In genomic region chr1:201536542-201536941, GRCh38 we compare ENCODE assay signal across 13 cellular contexts. TPM values are rescaled to one million over a fixed set of nuclear protein-coding genes. Genes with fewer than 3 reads are reported as not detected.
DNase-seq lines count a peak whose midpoint lies in the region; ATAC-seq, FAIRE-seq and TF ChIP-seq lines count a peak whose summit lies in the region.
"Had no signal": no experiment of that assay in that cellular context is flagged by ENCODE, and none has a peak within 500 bp of the region (broad histone marks: within the 10 kb centered on the region; RNA-seq: fewer than 3 reads in every experiment).

No MANE protein-coding gene starts in this region.

- H3K4me3 ChIP-seq in muscle layer of colon (ENCODE audit: low read depth in 1 of 2, low read length in 2 of 2): peak overlapping the region in 1 of 2 donors; percentile 6
- H3K4me3 ChIP-seq: pancreas, SJCRH30 had no signal

- DNase-seq in LoVo (ENCODE audit: low spot score) (peak; percentile 14), dermis blood vessel endothelial cell (peak; percentile 41), Ammon's horn (ENCODE audit: low spot score) (no peak)
- no peak for DNase-seq in activated CD8-positive, alpha-beta T cell treated with anti-CD3 and anti-CD28 coated beads for 36 hours
- DNase-seq in activated naive CD4-positive, alpha-beta T cell treated with Interleukin-2 at 50 U/mL for 16 hours: no peak
- DNase-seq: pancreas had no signal

- no peak for TF ChIP-seq CTCF in activated CD8-positive, alpha-beta T cell treated with anti-CD3 and anti-CD28 coated beads for 36 hours (IDR thresholded peaks at IDR 0.05)

- intact Hi-C loops in activated CD8-positive, alpha-beta T cell treated with anti-CD3 and anti-CD28 coated beads for 36 hours (cut with micrococcal nuclease): no loop called here

- peaks cover 6% of the 10 kb centered on the region for H3K36me3 Mint-ChIP-seq in activated CD8-positive, alpha-beta T cell treated with anti-CD3 and anti-CD28 coated beads for 36 hours (ENCODE audit: low read depth)
- H3K36me3 Mint-ChIP-seq: stimulated activated effector memory CD8-positive, alpha-beta T cell treated with anti-CD3 and anti-CD28 coated beads, Interleukin-12 subunit alpha, Interleukin-12 subunit beta, amount 100 ng/mL, for 72 hours had no signal

- POLR2A ChIA-PET in activated CD8-positive, alpha-beta T cell treated with anti-CD3 and anti-CD28 coated beads for 36 hours (lab: Charles Lee): no interaction called here

- CTCF ChIA-PET in activated CD8-positive, alpha-beta T cell treated with anti-CD3 and anti-CD28 coated beads for 36 hours (lab: Charles Lee): interaction anchor here (1.0 to 2.0 kb wide), 3 partner anchors 15 to 173 kb away, joined by 3 to 5 read pairs (median 5); no protein-coding TSS in a partner anchor

- ATAC-seq in activated CD8-positive, alpha-beta T cell treated with anti-CD3 and anti-CD28 coated beads for 36 hours: no peak
- no peak for ATAC-seq in HG03108 (IDR thresholded peaks at IDR 0.05; ENCODE audit: unreplicated experiment)
- ATAC-seq: pancreas; stimulated activated effector memory CD8-positive, alpha-beta T cell treated with anti-CD3 and anti-CD28 coated beads, Interleukin-12 subunit alpha, Interleukin-12 subunit beta, amount 100 ng/mL, for 72 hours had no signal

- no peaks in the 10 kb centered on the region for H3K27me3 ChIP-seq in muscle layer of colon (ENCODE audit: control insufficient read depth in 1 of 2, insufficient read depth in 2 of 2, low read length in 2 of 2)
- H3K27me3 ChIP-seq: pancreas, SJCRH30 had no signal

- peak; percentile 34 for FAIRE-seq in A204.1 (lab: Jason Lieb, UNC)
- FAIRE-seq: pancreas had no signal

- H3K4me1 ChIP-seq in muscle layer of colon (ENCODE audit: insufficient read depth, low read length): peaks cover 76% of the 10 kb centered on the region

- no peaks in the 10 kb centered on the region for H3K9me3 Mint-ChIP-seq in activated CD8-positive, alpha-beta T cell treated with anti-CD3 and anti-CD28 coated beads for 36 hours
- H3K9me3 Mint-ChIP-seq: stimulated activated effector memory CD8-positive, alpha-beta T cell treated with anti-CD3 and anti-CD28 coated beads, Interleukin-12 subunit alpha, Interleukin-12 subunit beta, amount 100 ng/mL, for 72 hours had no signal

- H3K27ac ChIP-seq in muscle layer of colon (ENCODE audit: low read depth, low read length): peak overlapping the region; percentile 74
- H3K27ac ChIP-seq: C4-2B, epithelial cell of prostate, pancreas, SJCRH30 had no signal

- peak overlapping the region; percentile 30 for H3K9ac ChIP-seq in muscle layer of colon (ENCODE audit: low read length)

- peaks cover 52% of the 10 kb centered on the region for H3K27me3 Mint-ChIP-seq in activated CD8-positive, alpha-beta T cell treated with anti-CD3 and anti-CD28 coated beads for 36 hours

- H3K27ac Mint-ChIP-seq in activated CD8-positive, alpha-beta T cell treated with anti-CD3 and anti-CD28 coated beads for 36 hours: no peak overlapping the region
- H3K27ac Mint-ChIP-seq: stimulated activated effector memory CD8-positive, alpha-beta T cell treated with anti-CD3 and anti-CD28 coated beads, Interleukin-12 subunit alpha, Interleukin-12 subunit beta, amount 100 ng/mL, for 72 hours had no signal

- H3K4me1 Mint-ChIP-seq in activated CD8-positive, alpha-beta T cell treated with anti-CD3 and anti-CD28 coated beads for 36 hours (ENCODE audit: low read depth): peaks cover 10% of the 10 kb centered on the region

- no peaks in the 10 kb centered on the region for H3K9me3 ChIP-seq in muscle layer of colon (ENCODE audit: low read length)
- H3K9me3 ChIP-seq: pancreas, SJCRH30 had no signal

- no peak overlapping the region for H3K4me3 Mint-ChIP-seq in activated CD8-positive, alpha-beta T cell treated with anti-CD3 and anti-CD28 coated beads for 36 hours
- H3K4me3 Mint-ChIP-seq: stimulated activated effector memory CD8-positive, alpha-beta T cell treated with anti-CD3 and anti-CD28 coated beads, Interleukin-12 subunit alpha, Interleukin-12 subunit beta, amount 100 ng/mL, for 72 hours had no signal

- no peaks in the 10 kb centered on the region for H3K36me3 ChIP-seq in muscle layer of colon (ENCODE audit: insufficient read depth, low read length)
- H3K36me3 ChIP-seq: pancreas, SJCRH30 had no signal

RNA-seq across cellular contexts. Expression of gene NAV1, which starts 2.4 kb away (rescaled TPM):
- total RNA-seq in dermis blood vessel endothelial cell: 16.5 and 27.0 TPM in 2 replicates
- 1 to 10 TPM; 1.6 to 2.1 TPM for total RNA-seq in activated CD8-positive, alpha-beta T cell treated with anti-CD3 and anti-CD28 coated beads for 36 hours

RNA-seq across cellular contexts. Expression of gene CSRP1, which starts 29.6 kb away (rescaled TPM):
- total RNA-seq in dermis blood vessel endothelial cell: 256 and 443 TPM in 2 replicates
- total RNA-seq in activated CD8-positive, alpha-beta T cell treated with anti-CD3 and anti-CD28 coated beads for 36 hours: 10 to 100 TPM; 55.3 to 56.2 TPM

Comparison
In these comparisons a context has a peak if more than half of its experiments do, and no peak if none do; other contexts are left out.
1. DNase-seq: peak in LoVo (single experiment) and dermis blood vessel endothelial cell (single experiment); none in activated CD8-positive, alpha-beta T cell treated with anti-CD3 and anti-CD28 coated beads for 36 hours (single experiment), activated naive CD4-positive, alpha-beta T cell treated with Interleukin-2 at 50 U/mL for 16 hours (single experiment) and Ammon's horn (single experiment).